In the genomic region with DNA sequence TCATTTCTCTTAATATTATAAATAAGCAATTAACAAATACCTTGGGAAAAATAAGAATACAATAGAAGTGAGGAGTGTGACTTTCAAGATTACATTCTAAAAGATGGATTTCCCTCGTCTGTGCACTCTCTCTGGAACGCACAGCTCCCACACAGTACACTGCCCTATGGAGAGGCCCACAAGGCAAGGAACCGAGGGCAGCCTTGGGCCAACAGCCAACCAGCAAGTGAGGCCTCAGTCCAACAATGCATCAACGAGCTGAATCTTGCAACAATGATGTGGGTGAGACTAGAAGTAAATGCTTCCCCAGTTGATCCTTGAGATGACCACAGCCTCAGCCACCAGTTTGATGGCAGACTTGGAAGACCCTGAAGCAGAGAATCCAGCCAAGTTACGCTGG, we compare ENCODE assay signal across 1 cellular context.
TF ChIP-seq lines count a peak whose summit lies in the region.

No MANE protein-coding gene starts in this region.

TF ChIP-seq in IMR-90, 13 proteins besides CTCF, POLR2A, EP300 and RAD21 (continued from another document):
- TF ChIP-seq RCOR1 (IDR thresholded peaks at IDR 0.05; ENCODE audit: insufficient replicate concordance, low read length) (no peak), MAFK (IDR thresholded peaks at IDR 0.05; ENCODE audit: low read depth, low read length) (no peak), BHLHE40 (IDR thresholded peaks at IDR 0.05; ENCODE audit: low read depth, low read length) (no peak), NFE2L2 (IDR thresholded peaks at IDR 0.05; ENCODE audit: low read depth, low read length) (no peak), SMC3 (IDR thresholded peaks at IDR 0.05; ENCODE audit: low read depth, low read length) (no peak), RFX5 (IDR thresholded peaks at IDR 0.05; ENCODE audit: low read depth, low read length) (no peak), FOS (IDR thresholded peaks at IDR 0.05; ENCODE audit: low read depth, low read length) (no peak), CHD1 (IDR thresholded peaks at IDR 0.05; ENCODE audit: low read depth, low read length) (no peak), CEBPB (IDR thresholded peaks at IDR 0.05; ENCODE audit: low read depth, low read length) (no peak), MXI1 (IDR thresholded peaks at IDR 0.05; ENCODE audit: borderline replicate concordance, low read depth, low read length) (no peak)
- TF ChIP-seq, protein P1, sequence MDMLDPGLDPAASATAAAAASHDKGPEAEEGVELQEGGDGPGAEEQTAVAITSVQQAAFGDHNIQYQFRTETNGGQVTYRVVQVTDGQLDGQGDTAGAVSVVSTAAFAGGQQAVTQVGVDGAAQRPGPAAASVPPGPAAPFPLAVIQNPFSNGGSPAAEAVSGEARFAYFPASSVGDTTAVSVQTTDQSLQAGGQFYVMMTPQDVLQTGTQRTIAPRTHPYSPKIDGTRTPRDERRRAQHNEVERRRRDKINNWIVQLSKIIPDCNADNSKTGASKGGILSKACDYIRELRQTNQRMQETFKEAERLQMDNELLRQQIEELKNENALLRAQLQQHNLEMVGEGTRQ (IDR thresholded peaks at IDR 0.05; ENCODE audit: low read depth, low read length) = no peak
- TF ChIP-seq, protein P2, sequence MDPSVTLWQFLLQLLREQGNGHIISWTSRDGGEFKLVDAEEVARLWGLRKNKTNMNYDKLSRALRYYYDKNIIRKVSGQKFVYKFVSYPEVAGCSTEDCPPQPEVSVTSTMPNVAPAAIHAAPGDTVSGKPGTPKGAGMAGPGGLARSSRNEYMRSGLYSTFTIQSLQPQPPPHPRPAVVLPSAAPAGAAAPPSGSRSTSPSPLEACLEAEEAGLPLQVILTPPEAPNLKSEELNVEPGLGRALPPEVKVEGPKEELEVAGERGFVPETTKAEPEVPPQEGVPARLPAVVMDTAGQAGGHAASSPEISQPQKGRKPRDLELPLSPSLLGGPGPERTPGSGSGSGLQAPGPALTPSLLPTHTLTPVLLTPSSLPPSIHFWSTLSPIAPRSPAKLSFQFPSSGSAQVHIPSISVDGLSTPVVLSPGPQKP (IDR thresholded peaks at IDR 0.05; ENCODE audit: borderline replicate concordance, low read depth, low read length) = no peak
